8 cellular contexts compared by ENCODE assay signal in genomic region chr2:231052494-231053451, GRCh38. TPM values are rescaled to one million over a fixed set of nuclear protein-coding genes. Genes with fewer than 3 reads are reported as not detected.
DNase-seq lines count a peak whose midpoint lies in the region; ATAC-seq, FAIRE-seq and TF ChIP-seq lines count a peak whose summit lies in the region.

No MANE protein-coding gene starts in this region.

- no peaks in the 10 kb centered on the region for H3K36me3 Mint-ChIP-seq in chondrocyte (ENCODE audit: low read depth)

- FAIRE-seq in GM18507 (lab: Jason Lieb, UNC): peak; percentile 83

- peak overlapping the region; percentile 81 for H3K4me3 Mint-ChIP-seq in chondrocyte (ENCODE audit: unreplicated experiment)

- no peaks in the 10 kb centered on the region for H3K27me3 ChIP-seq in layer of hippocampus (ENCODE audit: control insufficient read depth, insufficient read depth, low read length)

- peak overlapping the region; percentile 59 for H3K27ac ChIP-seq in layer of hippocampus (ENCODE audit: low read depth, low read length)

- no peaks in the 10 kb centered on the region for H3K9me3 Mint-ChIP-seq in chondrocyte (ENCODE audit: low read depth)

- peak; percentile 50 for ATAC-seq in HG03064 (IDR thresholded peaks at IDR 0.05; ENCODE audit: low read depth, unreplicated experiment)

- peak; percentile 98 for TF ChIP-seq CTCF in chondrocyte (IDR thresholded peaks at IDR 0.05)

- DNase-seq in A172 (ENCODE audit: low spot score) (peak; percentile 60), GM18507 (ENCODE audit: extremely low spot score, insufficient read length, low read depth) (peak; percentile 70), NCI-H2196 treated with DMSO at 0.1 percent for 48 hours (lab: John Stamatoyannopoulos, UW; ENCODE audit: unreplicated experiment) (peak; percentile 67), chondrocyte (ENCODE audit: low spot score) (no peak)
- DNase-seq in activated CD4-positive, CD25-positive, alpha-beta regulatory T cell treated with anti-CD3 and anti-CD28 coated beads, Interleukin-2, amount 50 U/mL, for 72 hours: peak; percentile 84
- peak; percentile 68 to 79 for DNase-seq in stimulated activated CD4-positive, alpha-beta T cell treated with anti-CD3 and anti-CD28 coated beads, Interleukin-1b, Interleukin-23, amount 100 ng/mL, for 4 hours (ENCODE audit: low read depth in 2 of 2)

- H3K4me1 Mint-ChIP-seq in chondrocyte (ENCODE audit: low read depth): peaks cover 16% of the 10 kb centered on the region

- peaks cover 12% of the 10 kb centered on the region for H3K27me3 Mint-ChIP-seq in chondrocyte (ENCODE audit: low read depth)

- peak overlapping the region; percentile 49 for H3K27ac Mint-ChIP-seq in chondrocyte (ENCODE audit: unreplicated experiment)

RNA-seq across cellular contexts. Expression of gene PSMD1, which starts 3.9 kb away (rescaled TPM):
- 206 and 259 TPM in 2 replicates for total RNA-seq in A172 (2014; rRNA removed; shearing (Covaris generic))
- total RNA-seq in chondrocyte: 105 to 142 TPM (median 108 TPM) in 3 replicates

RNA-seq across cellular contexts. Expression of gene C2orf72, which starts 15.4 kb away (rescaled TPM):
- 2.6 and 10.8 TPM in 2 replicates for total RNA-seq in A172 (2014; rRNA removed; shearing (Covaris generic))
- total RNA-seq in chondrocyte: 0.12 to 1.3 TPM (median 1.00 TPM) in 3 replicates

RNA-seq across cellular contexts. Expression of gene SPATA3, which starts 56.9 kb away (rescaled TPM):
- total RNA-seq in A172 (2014; rRNA removed; shearing (Covaris generic)): not detected in 2 replicates
- total RNA-seq in chondrocyte: not detected in 3 replicates
